In the genomic region with DNA sequence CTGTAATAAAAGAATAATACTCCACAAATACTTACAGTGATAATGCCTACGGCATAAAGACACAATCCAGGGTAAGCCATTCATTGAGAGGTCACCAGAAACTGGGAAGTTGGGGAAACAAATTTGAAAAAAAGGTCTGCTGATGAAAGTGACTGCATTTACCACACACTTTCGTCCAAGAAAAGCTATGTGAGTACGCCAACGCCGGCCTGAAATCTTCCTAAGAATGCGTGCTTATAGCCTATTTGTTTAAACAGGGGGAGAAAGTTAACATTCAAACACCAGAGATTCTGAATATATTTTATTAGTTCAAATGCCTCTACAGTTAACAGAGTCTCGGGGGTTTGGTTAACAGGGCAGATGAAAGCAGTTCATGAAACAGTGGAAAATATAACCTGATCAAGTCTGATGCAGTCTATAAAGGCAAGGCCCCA, we compare ENCODE assay signal across 1 cellular context.
TF ChIP-seq lines count a peak whose summit lies in the region.

No MANE protein-coding gene starts in this region.

TF ChIP-seq in endothelial cell of umbilical vein, 7 proteins besides CTCF, POLR2A, EP300 and RAD21:
- TF ChIP-seq MYC (IDR thresholded peaks at IDR 0.05; ENCODE audit: low read depth, low read length) (no peak), JUN (IDR thresholded peaks at IDR 0.05; ENCODE audit: borderline replicate concordance, insufficient read depth, insufficient read length, low read depth) (no peak), GATA2 (IDR thresholded peaks at IDR 0.05; ENCODE audit: insufficient read depth, insufficient read length, low read depth, low read length) (no peak), POLR2AphosphoS5 (IDR thresholded peaks at IDR 0.05; ENCODE audit: insufficient read depth, low read depth, low read length) (no peak)
